25 cellular contexts compared by ENCODE assay signal in genomic region chr3:172063456-172064432, GRCh38. TPM values are rescaled to one million over a fixed set of nuclear protein-coding genes. Genes with fewer than 3 reads are reported as not detected.
DNase-seq lines count a peak whose midpoint lies in the region; ATAC-seq and TF ChIP-seq lines count a peak whose summit lies in the region.
"Had no signal": no experiment of that assay in that cellular context is flagged by ENCODE, and none has a peak within 500 bp of the region (broad histone marks: within the 10 kb centered on the region; RNA-seq: fewer than 3 reads in every experiment).

No MANE protein-coding gene starts in this region.

- WGBS in tibial nerve, 2 donors: 73 to 84% methylated on average over 7 of the region's 7 CpGs

- DNase-seq in left ventricle myocardium inferior (no peak), Right ventricle myocardium superior (no peak), tibial nerve (ENCODE audit: low spot score in 2 of 2) (no peak), hepatic stellate cell (ENCODE audit: low spot score) (no peak), SJCRH30 (no peak)
- no peak for DNase-seq in natural killer cell treated with Interleukin-12 subunit alpha and Interleukin-12 subunit beta and Interleukin-15 and Interleukin-18, amount 100 ng/mL, for 72 hours (ENCODE audit: low spot score)
- DNase-seq in T-helper 2 cell treated with Interferon-gamma antibody and Interleukin-4, amounts not matched to agents 5 μg/mL and 100 μg/mL, for 36 hours (ENCODE audit: low spot score): no peak
- DNase-seq: activated CD4-positive, alpha-beta T cell treated with anti-CD3 and anti-CD28 coated beads, Interleukin-2, amount 50 U/mL, for 1 hour; activated naive CD8-positive, alpha-beta T cell treated with anti-CD3 and anti-CD28 coated beads, Interleukin-2, amount 10 ng/mL, durations not matched to agents 7 days and 5 days; BE2C; kidney glomerular epithelial cell; naive thymus-derived CD8-positive, alpha-beta T cell; NCI-H1092; NCI-H2029; NCI-H2227 treated with DMSO at 0.1 percent for 48 hours; NCI-H82; SHP77 treated with DMSO at 0.1 percent for 48 hours; stimulated activated CD4-positive, alpha-beta T cell treated with anti-CD3 and anti-CD28 coated beads, Interleukin-2, amount 100 ng/mL, for 24 hours; testis had no signal

- intact Hi-C loops in left ventricle myocardium inferior (cut with micrococcal nuclease): no loop called here
- intact Hi-C loops in Right ventricle myocardium superior (cut with DNase I): no loop called here
- intact Hi-C loops in dendritic cell treated with granulocyte-macrophage colony-stimulating factor and Interleukin-4, amounts not matched to agents 40 ng/mL and 50 ng/mL, for 4 days (cut with micrococcal nuclease): loop anchor here (5.0 kb wide), 1 partner anchor 39 kb away; no protein-coding TSS in a partner anchor

- H3K9me3 Mint-ChIP-seq in dendritic cell treated with granulocyte-macrophage colony-stimulating factor and Interleukin-4, amounts not matched to agents 40 ng/mL and 50 ng/mL, for 4 days: no peaks in the 10 kb centered on the region
- no peaks in the 10 kb centered on the region for H3K9me3 Mint-ChIP-seq in natural killer cell treated with Interleukin-12 subunit alpha and Interleukin-12 subunit beta and Interleukin-15 and Interleukin-18, amount 100 ng/mL, for 72 hours
- no peaks in the 10 kb centered on the region for H3K9me3 Mint-ChIP-seq in T-helper 2 cell treated with Interferon-gamma antibody and Interleukin-4, amounts not matched to agents 5 μg/mL and 100 μg/mL, for 36 hours
- H3K9me3 Mint-ChIP-seq: memory B cell; naive thymus-derived CD8-positive, alpha-beta T cell; stimulated activated memory B cell treated with anti-CD40 and anti-IgM and Interleukin-4, amounts not matched to agents 10 μg/mL and 1 μg/mL and 100 μg/mL, for 72 hours had no signal

- peaks cover 84% of the 10 kb centered on the region for H3K4me1 Mint-ChIP-seq in dendritic cell treated with granulocyte-macrophage colony-stimulating factor and Interleukin-4, amounts not matched to agents 40 ng/mL and 50 ng/mL, for 4 days (ENCODE audit: low read depth)
- H3K4me1 Mint-ChIP-seq in natural killer cell treated with Interleukin-12 subunit alpha and Interleukin-12 subunit beta and Interleukin-15 and Interleukin-18, amount 100 ng/mL, for 72 hours (ENCODE audit: low read depth in 2 of 2): peaks cover 67 to 78% of the 10 kb centered on the region in 2 donors
- peaks cover 29% of the 10 kb centered on the region for H3K4me1 Mint-ChIP-seq in T-helper 2 cell treated with Interferon-gamma antibody and Interleukin-4, amounts not matched to agents 5 μg/mL and 100 μg/mL, for 36 hours (ENCODE audit: low read depth)

- H3K36me3 ChIP-seq in left ventricle myocardium inferior (no peaks in the 10 kb centered on the region), tibial nerve (peaks cover 0 to 7% (median 0%) of the 10 kb centered on the region in 3 donors), SJCRH30 (peaks cover 43% of the 10 kb centered on the region)
- H3K36me3 ChIP-seq: BE2C had no signal

- no peak for TF ChIP-seq POLR2A in tibial nerve (IDR thresholded peaks at IDR 0.05)

- H3K27me3 ChIP-seq in left ventricle myocardium inferior (ENCODE audit: low read depth): no peaks in the 10 kb centered on the region
- H3K27me3 ChIP-seq in tibial nerve: no peaks in the 10 kb centered on the region
- no peaks in the 10 kb centered on the region for H3K27me3 ChIP-seq in SJCRH30
- H3K27me3 ChIP-seq: BE2C, testis had no signal

- ATAC-seq in Right ventricle myocardium superior (ENCODE audit: poor library complexity): no peak
- ATAC-seq in natural killer cell treated with Interleukin-12 subunit alpha and Interleukin-12 subunit beta and Interleukin-15 and Interleukin-18, amount 100 ng/mL, for 72 hours: no peak
- ATAC-seq: naive thymus-derived CD8-positive, alpha-beta T cell; stimulated activated memory B cell treated with anti-CD40 and anti-IgM and Interleukin-4, amounts not matched to agents 10 μg/mL and 1 μg/mL and 100 μg/mL, for 72 hours had no signal

- H3K27ac ChIP-seq in left ventricle myocardium inferior (replicated peaks) (peak overlapping the region; percentile 11), tibial nerve (no peak overlapping the region), SJCRH30 (no peak overlapping the region)
- H3K27ac ChIP-seq: coronary artery, skin epidermis, testis had no signal

- H3K27ac Mint-ChIP-seq in dendritic cell treated with granulocyte-macrophage colony-stimulating factor and Interleukin-4, amounts not matched to agents 40 ng/mL and 50 ng/mL, for 4 days: peak overlapping the region; percentile 85
- peak overlapping the region; percentile 78 to 84 for H3K27ac Mint-ChIP-seq in natural killer cell treated with Interleukin-12 subunit alpha and Interleukin-12 subunit beta and Interleukin-15 and Interleukin-18, amount 100 ng/mL, for 72 hours
- no peak overlapping the region for H3K27ac Mint-ChIP-seq in T-helper 2 cell treated with Interferon-gamma antibody and Interleukin-4, amounts not matched to agents 5 μg/mL and 100 μg/mL, for 36 hours
- H3K27ac Mint-ChIP-seq: activated naive CD8-positive, alpha-beta T cell treated with anti-CD3 and anti-CD28 coated beads, Interleukin-2, amount 10 ng/mL, durations not matched to agents 7 days and 5 days; activated T-helper 1 cell treated with anti-CD3 and anti-CD28 coated beads, Interleukin-12 subunit alpha, Interleukin-12 subunit beta, Interleukin-2, Interleukin-4 antibody, amounts not matched to agents 30 ng/mL and 10 ng/mL and 1 ng/mL, durations not matched to agents 14 hours and 24 hours and 36 hours; memory B cell; stimulated activated memory B cell treated with anti-CD40 and anti-IgM and Interleukin-4, amounts not matched to agents 10 μg/mL and 1 μg/mL and 100 μg/mL, for 72 hours had no signal

- H3K36me3 Mint-ChIP-seq in dendritic cell treated with granulocyte-macrophage colony-stimulating factor and Interleukin-4, amounts not matched to agents 40 ng/mL and 50 ng/mL, for 4 days (ENCODE audit: low read depth): peaks cover 34% of the 10 kb centered on the region
- peaks cover 7% of the 10 kb centered on the region for H3K36me3 Mint-ChIP-seq in natural killer cell treated with Interleukin-12 subunit alpha and Interleukin-12 subunit beta and Interleukin-15 and Interleukin-18, amount 100 ng/mL, for 72 hours
- peaks cover 10% of the 10 kb centered on the region for H3K36me3 Mint-ChIP-seq in T-helper 2 cell treated with Interferon-gamma antibody and Interleukin-4, amounts not matched to agents 5 μg/mL and 100 μg/mL, for 36 hours (ENCODE audit: low read depth)
- H3K36me3 Mint-ChIP-seq: stimulated activated memory B cell treated with anti-CD40 and anti-IgM and Interleukin-4, amounts not matched to agents 10 μg/mL and 1 μg/mL and 100 μg/mL, for 72 hours had no signal

- H3K27me3 Mint-ChIP-seq in dendritic cell treated with granulocyte-macrophage colony-stimulating factor and Interleukin-4, amounts not matched to agents 40 ng/mL and 50 ng/mL, for 4 days: no peaks in the 10 kb centered on the region
- H3K27me3 Mint-ChIP-seq in natural killer cell treated with Interleukin-12 subunit alpha and Interleukin-12 subunit beta and Interleukin-15 and Interleukin-18, amount 100 ng/mL, for 72 hours: no peaks in the 10 kb centered on the region
- H3K27me3 Mint-ChIP-seq in T-helper 2 cell treated with Interferon-gamma antibody and Interleukin-4, amounts not matched to agents 5 μg/mL and 100 μg/mL, for 36 hours (ENCODE audit: low read depth): no peaks in the 10 kb centered on the region
- H3K27me3 Mint-ChIP-seq: activated naive CD8-positive, alpha-beta T cell treated with anti-CD3 and anti-CD28 coated beads, Interleukin-2, amount 10 ng/mL, durations not matched to agents 7 days and 5 days; naive thymus-derived CD8-positive, alpha-beta T cell had no signal

- no peak for TF ChIP-seq EP300 in tibial nerve (IDR thresholded peaks at IDR 0.05)

- H3K4me1 ChIP-seq in left ventricle myocardium inferior (peaks cover 98% of the 10 kb centered on the region), tibial nerve (peaks cover 0 to 84% (median 24%) of the 10 kb centered on the region in 4 donors), SJCRH30 (peaks cover 5% of the 10 kb centered on the region)

- no peaks in the 10 kb centered on the region for H3K9me3 ChIP-seq in left ventricle myocardium inferior (replicated peaks)
- no peaks in the 10 kb centered on the region for H3K9me3 ChIP-seq in tibial nerve
- H3K9me3 ChIP-seq in SJCRH30 (replicated peaks): no peaks in the 10 kb centered on the region
- H3K9me3 ChIP-seq: BE2C, testis had no signal

- no peak overlapping the region for H3K4me3 Mint-ChIP-seq in dendritic cell treated with granulocyte-macrophage colony-stimulating factor and Interleukin-4, amounts not matched to agents 40 ng/mL and 50 ng/mL, for 4 days
- H3K4me3 Mint-ChIP-seq in natural killer cell treated with Interleukin-12 subunit alpha and Interleukin-12 subunit beta and Interleukin-15 and Interleukin-18, amount 100 ng/mL, for 72 hours: peak overlapping the region; percentile 75
- no peak overlapping the region for H3K4me3 Mint-ChIP-seq in T-helper 2 cell treated with Interferon-gamma antibody and Interleukin-4, amounts not matched to agents 5 μg/mL and 100 μg/mL, for 36 hours
- H3K4me3 Mint-ChIP-seq: activated naive CD8-positive, alpha-beta T cell treated with anti-CD3 and anti-CD28 coated beads, Interleukin-2, amount 10 ng/mL, durations not matched to agents 7 days and 5 days; activated T-helper 1 cell treated with anti-CD3 and anti-CD28 coated beads, Interleukin-12 subunit alpha, Interleukin-12 subunit beta, Interleukin-2, Interleukin-4 antibody, amounts not matched to agents 30 ng/mL and 10 ng/mL and 1 ng/mL, durations not matched to agents 14 hours and 24 hours and 36 hours; memory B cell; stimulated activated memory B cell treated with anti-CD40 and anti-IgM and Interleukin-4, amounts not matched to agents 10 μg/mL and 1 μg/mL and 100 μg/mL, for 72 hours had no signal

- TF ChIP-seq CTCF in left ventricle myocardium inferior (IDR thresholded peaks at IDR 0.05; ENCODE audit: borderline replicate concordance): no peak
- TF ChIP-seq CTCF in tibial nerve (IDR thresholded peaks at IDR 0.05): no peak

- no peak overlapping the region for H3K4me3 ChIP-seq in left ventricle myocardium inferior
- no peak overlapping the region for H3K4me3 ChIP-seq in tibial nerve
- H3K4me3 ChIP-seq in SJCRH30: no peak overlapping the region
- H3K4me3 ChIP-seq: coronary artery, skin epidermis, testis had no signal

RNA-seq across cellular contexts. Expression of gene FNDC3B, which starts 24.4 kb away (rescaled TPM):
- total RNA-seq in left ventricle myocardium inferior: 75.7 TPM
- total RNA-seq in Right ventricle myocardium superior: 56.1 TPM
- total RNA-seq in natural killer cell treated with Interleukin-12 subunit alpha and Interleukin-12 subunit beta and Interleukin-15 and Interleukin-18, amount 100 ng/mL, for 72 hours: 100 to 1,000 TPM; 149 to 217 TPM
- total RNA-seq in tibial nerve: 100 to 1,000 TPM in 2 of 4 donors, 10 to 100 TPM in 2; 87.5 to 106 (median 95.7) TPM
- 57.2 and 62.3 TPM in 2 replicates for total RNA-seq in SJCRH30 (2014; rRNA removed; shearing (Covaris generic))
